15 cellular contexts compared by ENCODE assay signal in genomic region chr11:123536690-123537437, GRCh38.
DNase-seq lines count a peak whose midpoint lies in the region; ATAC-seq and TF ChIP-seq lines count a peak whose summit lies in the region.
"Had no signal": no experiment of that assay in that cellular context is flagged by ENCODE, and none has a peak within 500 bp of the region (broad histone marks: within the 10 kb centered on the region; RNA-seq: fewer than 3 reads in every experiment).

No MANE protein-coding gene starts in this region.

- intact Hi-C loops in mammary epithelial cell (cut with micrococcal nuclease), result no loop called here

- H3K27me3 ChIP-seq in Karpas-422 (ENCODE audit: low read length) (no peaks in the 10 kb centered on the region), mammary epithelial cell (ENCODE audit: insufficient read depth, low read length) (no peaks in the 10 kb centered on the region)
- H3K27me3 ChIP-seq: MG63 had no signal

- H3K27ac ChIP-seq in Karpas-422 (ENCODE audit: low read length) (peak overlapping the region; percentile 62), mammary epithelial cell (ENCODE audit: insufficient read depth, low read depth, low read length) (no peak overlapping the region)
- H3K27ac ChIP-seq: C4-2B had no signal

- H3K4me3 ChIP-seq in Karpas-422 (ENCODE audit: low read length) (no peak overlapping the region), fibroblast of mammary gland (ENCODE audit: control insufficient read depth, low read depth, low read length) (no peak overlapping the region), mammary epithelial cell (replicated peaks in 1 of 3; ENCODE audit: insufficient read depth in 1 of 3, low read depth in 2 of 3, low read length in 3 of 3) (no peak overlapping the region)
- H3K4me3 ChIP-seq: MG63 had no signal

- H3K9ac ChIP-seq in Karpas-422 (ENCODE audit: low read length) (no peak overlapping the region), mammary epithelial cell (ENCODE audit: insufficient read depth, low read length) (no peak overlapping the region)

- H3K4me2 ChIP-seq in Karpas-422 (ENCODE audit: low read depth, low read length, poor library complexity, severe bottlenecking) (no peak overlapping the region), mammary epithelial cell (ENCODE audit: insufficient read depth, low read depth, low read length) (no peak overlapping the region)

- no peak for ATAC-seq in GM19035 (IDR thresholded peaks at IDR 0.05; ENCODE audit: unreplicated experiment)
- ATAC-seq: Panc1 had no signal

- H3K79me2 ChIP-seq in Karpas-422 (ENCODE audit: low read length), result peaks cover 89% of the 10 kb centered on the region
- H3K79me2 ChIP-seq in mammary epithelial cell (ENCODE audit: insufficient read depth, low read length), result no peaks in the 10 kb centered on the region

- BruUV-seq in mammary epithelial cell (replicated peaks; lab: Mats Ljungman, UMichigan), result no TSS peak

- dilution Hi-C loops in mammary epithelial cell (cut with HindIII; ENCODE audit: low sequenced_read_pairs), result no loop called here

- in situ Hi-C loops in mammary epithelial cell (cut with MboI; ENCODE audit: low sequenced_read_pairs in 2 of 2), result no loop called here

- TF ChIP-seq CTCF in fibroblast of mammary gland (conservative IDR thresholded peaks at IDR 0.05; ENCODE audit: control insufficient read depth, insufficient read depth, low read depth, low read length) (no peak), mammary epithelial cell (conservative IDR thresholded peaks at IDR 0.05 in 1 of 2, IDR thresholded peaks at IDR 0.05 in 1 of 2; ENCODE audit: extremely low read depth in 1 of 2, insufficient read depth in 1 of 2, low read depth in 1 of 2, low read length in 2 of 2) (no peak)

- CTCF ChIA-PET in mammary epithelial cell (lab: Charles Lee; ENCODE audit: low non-redundant PET), result no interaction called here

- WGBS in mammary epithelial cell (ENCODE audit: low coverage, missing lambda C conversion rate), result 59% methylated on average over 2 of the region's 2 CpGs

- H4K20me1 ChIP-seq in Karpas-422 (ENCODE audit: insufficient read depth, low read depth, low read length), result no peaks in the 10 kb centered on the region
- no peaks in the 10 kb centered on the region for H4K20me1 ChIP-seq in mammary epithelial cell (ENCODE audit: insufficient read depth, low read length)

- no peaks in the 10 kb centered on the region for H3K9me2 ChIP-seq in Karpas-422 (replicated peaks; ENCODE audit: insufficient read depth, low read length)

- peaks cover 17% of the 10 kb centered on the region for H3K36me3 ChIP-seq in Karpas-422 (ENCODE audit: insufficient read depth, low read length)
- H3K36me3 ChIP-seq in mammary epithelial cell (ENCODE audit: insufficient read depth, low read length), result no peaks in the 10 kb centered on the region
- H3K36me3 ChIP-seq: MG63 had no signal

- H3K4me1 ChIP-seq in Karpas-422 (ENCODE audit: low read length), result peaks cover 80% of the 10 kb centered on the region
- H3K4me1 ChIP-seq in mammary epithelial cell (ENCODE audit: insufficient read depth, low read length), result no peaks in the 10 kb centered on the region

- DNase-seq in EH (ENCODE audit: low read depth), result peak; percentile 65
- no peak for DNase-seq in Karpas-422
- peak; percentile 42 for DNase-seq in fibroblast of mammary gland (ENCODE audit: low read depth)
- DNase-seq in medulla oblongata (ENCODE audit: extremely low spot score), result peak; percentile 52
- DNase-seq in HCEC 1CT, result no peak
- no peak for DNase-seq in activated CD4-positive, alpha-beta T cell treated with anti-CD3 and anti-CD28 coated beads, Interleukin-2, amount 50 U/mL, for 48 hours
- DNase-seq in mammary epithelial cell, result no peak
- DNase-seq: islet precursor cell, MG63, naive B cell, NCI-H2227 treated with DMSO at 0.1 percent for 48 hours, T1000 had no signal

- H3K9me3 ChIP-seq in Karpas-422 (ENCODE audit: low read length) (no peaks in the 10 kb centered on the region), mammary epithelial cell (replicated peaks; ENCODE audit: insufficient read depth, low read length) (no peaks in the 10 kb centered on the region)
- H3K9me3 ChIP-seq: MG63 had no signal

- H2AFZ ChIP-seq in Karpas-422 (ENCODE audit: low read length), result no peak overlapping the region
- H2AFZ ChIP-seq in mammary epithelial cell (ENCODE audit: low read depth, low read length), result no peak overlapping the region

Comparison
In these comparisons a context has a peak if more than half of its experiments do, and no peak if none do; other contexts are left out.
1. DNase-seq: peak in EH (single experiment), fibroblast of mammary gland (single experiment) and medulla oblongata (single experiment); none in Karpas-422 (single experiment), HCEC 1CT (single experiment), activated CD4-positive, alpha-beta T cell treated with anti-CD3 and anti-CD28 coated beads, Interleukin-2, amount 50 U/mL, for 48 hours (0 of 2) and mammary epithelial cell (single experiment).